Comparison of ENCODE assay signal across 8 cellular contexts in the genomic region with DNA sequence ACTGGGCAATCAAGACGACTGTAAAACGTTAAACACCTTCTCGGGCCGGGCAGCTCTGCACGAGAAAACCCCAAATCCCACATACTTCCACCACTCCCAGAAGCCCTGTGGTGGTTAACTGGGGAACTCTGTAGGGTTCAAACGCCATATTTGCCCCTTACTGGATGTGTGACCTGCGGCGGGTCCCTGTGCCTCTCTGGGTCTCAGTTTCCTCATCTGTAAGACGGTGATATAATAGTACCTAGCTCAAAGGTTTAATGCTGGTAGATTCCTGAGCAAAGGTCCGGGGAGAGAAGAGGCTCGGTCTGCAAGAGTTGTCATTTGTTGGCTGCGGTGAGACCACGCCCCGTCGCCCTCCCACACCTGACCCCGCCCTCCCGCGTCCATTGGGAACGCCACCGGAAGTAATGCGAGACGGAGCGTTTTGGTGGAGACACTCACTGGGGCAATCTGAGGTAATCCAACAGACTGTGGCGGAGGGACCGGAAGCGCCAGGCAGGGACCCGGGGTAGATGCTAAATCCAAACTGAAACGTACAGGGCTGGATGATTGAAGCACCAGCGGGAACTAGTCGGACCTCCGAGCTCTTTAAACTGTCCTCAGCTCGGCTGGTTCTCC. TPM values are rescaled to one million over a fixed set of nuclear protein-coding genes. Genes with fewer than 3 reads are reported as not detected.
DNase-seq lines count a peak whose midpoint lies in the region; ATAC-seq and TF ChIP-seq lines count a peak whose summit lies in the region.

No MANE protein-coding gene starts in this region.

- H3K4me3 Mint-ChIP-seq in activated T-cell treated with anti-CD3 and anti-CD28 coated beads, Interleukin-2, amount 50 U/mL, for 72 hours, result peak overlapping the region; percentile 98

- TF ChIP-seq CTCF in KMS-11 (conservative IDR thresholded peaks at IDR 0.05; ENCODE audit: low read depth, low read length), result no peak
- TF ChIP-seq CTCF in Panc1 (IDR thresholded peaks at IDR 0.05), result no peak
- TF ChIP-seq CTCF in esophagus muscularis mucosa (IDR thresholded peaks at IDR 0.05), result no peak

- no peaks in the 10 kb centered on the region for H3K36me3 Mint-ChIP-seq in activated T-cell treated with anti-CD3 and anti-CD28 coated beads, Interleukin-2, amount 50 U/mL, for 72 hours (ENCODE audit: insufficient read depth in 2 of 2)

- no peaks in the 10 kb centered on the region for H3K36me3 ChIP-seq in KMS-11 (ENCODE audit: insufficient read depth)
- H3K36me3 ChIP-seq in Panc1 (ENCODE audit: control insufficient read depth, insufficient read depth, low read length), result peaks cover 7% of the 10 kb centered on the region; the same call in 1 of the 2 replicates
- H3K36me3 ChIP-seq in esophagus muscularis mucosa, result peaks cover 0 to 25% (median 10%) of the 10 kb centered on the region in 4 donors
- H3K36me3 ChIP-seq in muscle layer of colon (ENCODE audit: insufficient read depth, low read length), result peaks cover 7% of the 10 kb centered on the region

- no peaks in the 10 kb centered on the region for H3K9me3 ChIP-seq in Panc1 (ENCODE audit: control insufficient read depth, insufficient read depth, low read depth, low read length)
- H3K9me3 ChIP-seq in esophagus muscularis mucosa, result no peaks in the 10 kb centered on the region
- no peaks in the 10 kb centered on the region for H3K9me3 ChIP-seq in muscle layer of colon (ENCODE audit: low read length)

- ATAC-seq in GM21786 (IDR thresholded peaks at IDR 0.05; ENCODE audit: unreplicated experiment), result peak; percentile 82
- peak; percentile 92 for ATAC-seq in Panc1
- ATAC-seq in activated T-cell treated with anti-CD3 and anti-CD28 coated beads, Interleukin-2, amount 50 U/mL, for 72 hours (replicated peaks in 1 of 2), result peak; percentile 90 to 91

- intact Hi-C loops in Panc1 (cut with micrococcal nuclease; ENCODE audit: unreplicated experiment), result no loop called here
- intact Hi-C loops in esophagus muscularis mucosa (cut with DNase I), result loop anchor here (10.0 kb wide), 1 partner anchor 180 kb away; the partner anchor contains the start of gene PITPNM2

- peak overlapping the region; percentile 97 for H2AFZ ChIP-seq in KMS-11 (ENCODE audit: low read depth)

- H3K9ac ChIP-seq in KMS-11, result peak overlapping the region; percentile 93
- H3K9ac ChIP-seq in muscle layer of colon (ENCODE audit: low read length), result peak overlapping the region; percentile 81

- H3K27me3 ChIP-seq in KMS-11 (ENCODE audit: insufficient read depth, low read depth) (no peaks in the 10 kb centered on the region), Panc1 (ENCODE audit: control insufficient read depth, insufficient read depth, low read length) (no peaks in the 10 kb centered on the region), esophagus muscularis mucosa (no peaks in the 10 kb centered on the region), muscle layer of colon (ENCODE audit: control insufficient read depth in 1 of 2, insufficient read depth in 2 of 2, low read length in 2 of 2) (no peaks in the 10 kb centered on the region)

- peaks cover 13% of the 10 kb centered on the region for H3K4me1 ChIP-seq in KMS-11 (ENCODE audit: low read depth, poor library complexity, severe bottlenecking)
- H3K4me1 ChIP-seq in Panc1 (ENCODE audit: control insufficient read depth, insufficient read depth, low read length), result peaks cover 15% of the 10 kb centered on the region
- peaks cover 27 to 48% (median 41%) of the 10 kb centered on the region in 4 donors for H3K4me1 ChIP-seq in esophagus muscularis mucosa
- H3K4me1 ChIP-seq in muscle layer of colon (ENCODE audit: insufficient read depth, low read length), result peaks cover 29% of the 10 kb centered on the region

- TF ChIP-seq EP300 in esophagus muscularis mucosa (IDR thresholded peaks at IDR 0.05), result no peak

- H3K27ac ChIP-seq in KMS-11 (peak overlapping the region; percentile 92), Panc1 (ENCODE audit: low read length) (peak overlapping the region; percentile 98), esophagus muscularis mucosa (replicated peaks in 1 of 4) (peak overlapping the region; percentile 90 to 98 (median 97)), muscle layer of colon (ENCODE audit: low read depth, low read length) (peak overlapping the region; percentile 98)

- peak overlapping the region; percentile 89 for H3K4me2 ChIP-seq in KMS-11

- DNase-seq in DMS79 treated with DMSO at 0.1 percent for 48 hours (lab: John Stamatoyannopoulos, UW) (peak; percentile 96), Panc1 (ENCODE audit: low read depth, low spot score) (peak; percentile 92), esophagus muscularis mucosa (ENCODE audit: extremely low spot score) (peak; percentile 100)
- DNase-seq in activated T-cell treated with anti-CD3 and anti-CD28 coated beads, Interleukin-2, amount 50 U/mL, for 72 hours, result peak; percentile 99
- DNase-seq in stimulated activated CD8-positive, alpha-beta memory T cell treated with anti-CD3 and anti-CD28 coated beads, Interleukin-7, amount 100 ng/mL, for 1 hour (ENCODE audit: low read depth in 2 of 2), result peak; percentile 98

- no peaks in the 10 kb centered on the region for H4K20me1 ChIP-seq in KMS-11 (ENCODE audit: insufficient read depth)

- no peaks in the 10 kb centered on the region for H3K27me3 Mint-ChIP-seq in activated T-cell treated with anti-CD3 and anti-CD28 coated beads, Interleukin-2, amount 50 U/mL, for 72 hours (ENCODE audit: low read depth)

- POLR2A ChIA-PET in Panc1 (lab: Charles Lee), result interaction anchor here (0.6 to 1.0 kb wide), 3 partner anchors 8 to 161 kb away, joined by 3 to 9 read pairs (median 3); partner anchors contain the start of gene ABCB9

- TF ChIP-seq POLR2A in esophagus muscularis mucosa (IDR thresholded peaks at IDR 0.05; ENCODE audit: low read depth), result no peak

- H3K4me3 ChIP-seq in KMS-11 (IDR thresholded peaks at IDR 0.05; ENCODE audit: insufficient read depth, low read depth, low read length) (no peak overlapping the region), Panc1 (ENCODE audit: low read depth in 2 of 2, low read length in 2 of 2) (peak overlapping the region; percentile 95 to 98), esophagus muscularis mucosa (peak overlapping the region; percentile 82 to 92 (median 87)), muscle layer of colon (ENCODE audit: low read depth in 1 of 2, low read length in 2 of 2) (peak overlapping the region; percentile 87 to 99)

- peaks cover 11% of the 10 kb centered on the region; the same call in 1 of the 2 replicates for H3K79me2 ChIP-seq in KMS-11 (ENCODE audit: insufficient read depth, low read depth)

- peak overlapping the region; percentile 82 for H3K27ac Mint-ChIP-seq in activated T-cell treated with anti-CD3 and anti-CD28 coated beads, Interleukin-2, amount 50 U/mL, for 72 hours

- no peaks in the 10 kb centered on the region for H3K9me3 Mint-ChIP-seq in activated T-cell treated with anti-CD3 and anti-CD28 coated beads, Interleukin-2, amount 50 U/mL, for 72 hours

- H3K4me1 Mint-ChIP-seq in activated T-cell treated with anti-CD3 and anti-CD28 coated beads, Interleukin-2, amount 50 U/mL, for 72 hours (ENCODE audit: low read depth), result peaks cover 24% of the 10 kb centered on the region

- in situ Hi-C loops in Panc1 (cut with HindIII; ENCODE audit: low pct_unique_long_range_greater_than_20kb, low sequenced_read_pairs), result no loop called here

- BruUV-seq in Panc1 (replicated peaks; lab: Mats Ljungman, UMichigan), result TSS peak; percentile 90

- WGBS in esophagus muscularis mucosa, result 2% methylated on average over 12 of the region's 32 CpGs

- CTCF ChIA-PET in Panc1 (lab: Charles Lee), result no interaction called here

RNA-seq across cellular contexts. Expression of gene OGFOD2, which starts 0.7 kb away (rescaled TPM):
- total RNA-seq in Panc1 (2021; ENCODE audit: unreplicated experiment), result 32.0 TPM
- polyA plus RNA-seq in Panc1 (2012; ENCODE audit: insufficient read length), result 37.7 TPM
- total RNA-seq in activated T-cell treated with anti-CD3 and anti-CD28 coated beads, Interleukin-2, amount 50 U/mL, for 72 hours, result 10 to 100 TPM; 26.6 to 32.5 TPM
- total RNA-seq in esophagus muscularis mucosa, result 10 to 100 TPM in 2 of 4 donors, 1 to 10 TPM in 2; 5.6 to 15.3 (median 8.6) TPM

RNA-seq across cellular contexts. Expression of gene ARL6IP4, which starts 6.1 kb away (rescaled TPM):
- total RNA-seq in Panc1 (2021; ENCODE audit: unreplicated experiment), result 184 TPM
- 324 TPM for polyA plus RNA-seq in Panc1 (2012; ENCODE audit: insufficient read length)
- 100 to 1,000 TPM; 183 to 187 TPM for total RNA-seq in activated T-cell treated with anti-CD3 and anti-CD28 coated beads, Interleukin-2, amount 50 U/mL, for 72 hours
- 100 to 1,000 TPM; 262 to 318 (median 288) TPM for total RNA-seq in esophagus muscularis mucosa

RNA-seq across cellular contexts. Expression of gene ABCB9, which starts 8.1 kb away (rescaled TPM):
- 32.7 TPM for total RNA-seq in Panc1 (2021; ENCODE audit: unreplicated experiment)
- 31.5 TPM for polyA plus RNA-seq in Panc1 (2012; ENCODE audit: insufficient read length)
- 1 to 10 TPM; 4.9 to 7.0 TPM for total RNA-seq in activated T-cell treated with anti-CD3 and anti-CD28 coated beads, Interleukin-2, amount 50 U/mL, for 72 hours
- total RNA-seq in esophagus muscularis mucosa, result 1 to 10 TPM; 1.7 to 6.2 (median 4.2) TPM
